ENCODE assay signal across 10 cellular contexts in the genomic region with DNA sequence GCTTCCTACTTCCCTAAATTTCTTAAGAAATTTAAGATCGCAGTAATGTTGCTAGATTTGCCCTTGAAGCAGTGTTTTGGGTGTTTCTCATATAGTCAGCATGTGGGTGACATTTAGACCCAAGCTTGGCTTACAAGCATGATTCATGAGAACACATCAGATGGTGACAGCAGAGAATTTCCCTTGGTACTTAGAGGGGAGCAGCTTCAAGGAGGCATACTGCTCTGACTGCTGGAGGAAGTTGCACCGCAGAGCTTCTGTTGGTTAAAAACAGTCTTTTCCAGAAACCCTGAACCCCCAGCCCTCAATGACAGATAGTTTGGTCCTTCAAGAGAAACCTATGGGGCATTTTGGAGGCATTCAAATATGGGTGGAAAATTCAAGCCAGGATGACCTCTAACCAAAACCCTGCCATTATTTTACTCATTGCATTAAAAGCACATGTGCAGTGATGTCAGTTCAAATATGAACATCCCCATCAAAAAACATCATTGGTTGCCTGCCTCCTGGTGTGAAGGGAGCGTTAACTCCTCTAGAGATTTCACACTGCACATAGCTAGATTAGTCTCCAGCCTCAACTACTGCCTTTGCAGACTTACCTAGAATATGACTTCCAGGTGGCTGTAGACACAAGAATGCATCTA.
A peak's percentile ranks its signal among the peaks of the same experiment; 100 is the strongest.
DNase-seq lines count a peak whose midpoint lies in the region; ATAC-seq lines count a peak whose summit lies in the region.
"Had no signal": no experiment of that assay in that cellular context is flagged by ENCODE, and none has a peak within 500 bp of the region (broad histone marks: within the 10 kb centered on the region; RNA-seq: fewer than 3 reads in every experiment).

No MANE protein-coding gene starts in this region.

- CTCF ChIA-PET in T-cell (lab: Charles Lee): interaction anchor here (0.5 to 0.6 kb wide), 3 partner anchors 166 to 890 kb away, joined by 3 read pairs; no protein-coding TSS in a partner anchor

- ATAC-seq in T-cell (replicated peaks in 1 of 4) (peak; percentile 86 to 95 (median 92)), HG02798 (IDR thresholded peaks at IDR 0.05; ENCODE audit: poor library complexity, unreplicated experiment) (no peak), GM21390 (IDR thresholded peaks at IDR 0.05; ENCODE audit: unreplicated experiment) (no peak)

- H3K36me3 Mint-ChIP-seq in T-cell: peaks cover 14% of the 10 kb centered on the region

- peaks cover 64 to 68% (median 65%) of the 10 kb centered on the region in 3 donors for H3K4me1 Mint-ChIP-seq in T-cell

- peak overlapping the region; percentile 49 to 55 for H3K27ac Mint-ChIP-seq in T-cell

- peaks cover 0 to 2% (median 0%) of the 10 kb centered on the region in 3 donors for H3K9me3 Mint-ChIP-seq in T-cell

- H3K27me3 Mint-ChIP-seq in T-cell: no peaks in the 10 kb centered on the region

- DNase-seq in EH (ENCODE audit: low read depth) (peak; percentile 50), T-cell (peak in 15 of 34 experiments; percentile 0 to 31 (median 14)), amniotic epithelial cell (ENCODE audit: low read depth) (peak; percentile 27), HUDEP-2 (lab: John Stamatoyannopoulos, UW; ENCODE audit: unreplicated experiment in 76 of 76) (no peak), COLO668 (lab: John Stamatoyannopoulos, UW; ENCODE audit: unreplicated experiment) (no peak)
- DNase-seq in stimulated activated CD4-positive, alpha-beta T cell treated with anti-CD3 and anti-CD28 coated beads, Interleukin-1b, Interleukin-23, amount 100 ng/mL, for 48 hours: peak; percentile 66
- DNase-seq: DMS53, NCI-H1694 had no signal

- H3K4me3 Mint-ChIP-seq in T-cell: no peak overlapping the region

- POLR2A ChIA-PET in T-cell (lab: Charles Lee): no interaction called here

Comparison
In these comparisons a context has a peak if more than half of its experiments do, and no peak if none do; other contexts are left out.
1. DNase-seq: peak in EH (single experiment), amniotic epithelial cell (single experiment) and stimulated activated CD4-positive, alpha-beta T cell treated with anti-CD3 and anti-CD28 coated beads, Interleukin-1b, Interleukin-23, amount 100 ng/mL, for 48 hours (single experiment); none in HUDEP-2 (0 of 76) and COLO668 (single experiment).
2. ATAC-seq: peak in T-cell (4 of 4); none in HG02798 (single experiment) and GM21390 (single experiment).